Comparison of ENCODE assay signal across 17 cellular contexts in genomic region chr15:51083641-51084040, GRCh38. TPM values are rescaled to one million over a fixed set of nuclear protein-coding genes. Genes with fewer than 3 reads are reported as not detected.
A peak's percentile ranks its signal among the peaks of the same experiment; 100 is the strongest.
DNase-seq lines count a peak whose midpoint lies in the region; ATAC-seq and TF ChIP-seq lines count a peak whose summit lies in the region.
"Had no signal": no experiment of that assay in that cellular context is flagged by ENCODE, and none has a peak within 500 bp of the region (broad histone marks: within the 10 kb centered on the region; RNA-seq: fewer than 3 reads in every experiment).

No MANE protein-coding gene starts in this region.

- no peak overlapping the region for H3K18ac ChIP-seq in IMR-90 (ENCODE audit: low read depth, low read length)

- no peak overlapping the region for H2BK15ac ChIP-seq in IMR-90 (ENCODE audit: low read depth, low read length)

- H3K27me3 Mint-ChIP-seq in GM23338 (ENCODE audit: insufficient read depth, low read depth, poor library complexity), result peaks cover 5% of the 10 kb centered on the region
- H3K27me3 Mint-ChIP-seq in osteocyte (ENCODE audit: unreplicated experiment), result peaks cover 2% of the 10 kb centered on the region

- H3K4me2 ChIP-seq in GM23338 (peak overlapping the region; percentile 43; the same call in 1 of the 2 replicates), IMR-90 (ENCODE audit: low read depth, low read length) (no peak overlapping the region)

- H3K23ac ChIP-seq in IMR-90 (ENCODE audit: low read depth, low read length), result no peak overlapping the region

- H3K9me3 ChIP-seq in IMR-90 (ENCODE audit: control insufficient read depth, insufficient read depth, low read length), result no peaks in the 10 kb centered on the region

- dilution Hi-C loops in IMR-90 (cut with HindIII; ENCODE audit: low sequenced_read_pairs, unreplicated experiment), result no loop called here

- no peaks in the 10 kb centered on the region for H3K9me1 ChIP-seq in IMR-90 (ENCODE audit: insufficient read depth, low read length)

- POLR2A ChIA-PET in IMR-90 (lab: Charles Lee; ENCODE audit: unreplicated experiment), result no interaction called here

- H3K14ac ChIP-seq in IMR-90 (replicated peaks; ENCODE audit: low read depth, low read length), result no peak overlapping the region

- in situ Hi-C loops in IMR-90 (cut with MboI; ENCODE audit: low sequenced_read_pairs), result no loop called here

- H3K4me3 Mint-ChIP-seq in GM23338 (no peak overlapping the region), osteocyte (ENCODE audit: unreplicated experiment) (no peak overlapping the region)
- H3K4me3 Mint-ChIP-seq: CD14-positive monocyte; CD8-positive, alpha-beta T cell; HFFc6 had no signal

- no TSS peak for BruUV-seq in IMR-90 (replicated peaks; lab: Mats Ljungman, UMichigan)

- no peaks in the 10 kb centered on the region for H3K79me2 ChIP-seq in GM23338 (replicated peaks; ENCODE audit: insufficient read depth)

- H2AK9ac ChIP-seq in IMR-90 (replicated peaks; ENCODE audit: low read depth, low read length, poor library complexity), result no peak overlapping the region

- H3K27ac ChIP-seq in GM23338 (ENCODE audit: low read depth) (no peak overlapping the region), IMR-90 (ENCODE audit: insufficient read depth, low read length) (no peak overlapping the region)
- H3K27ac ChIP-seq: HL-60 had no signal

- H2BK120ac ChIP-seq in IMR-90 (ENCODE audit: low read depth, low read length), result no peak overlapping the region

- H2AFZ ChIP-seq in GM23338 (peak overlapping the region; percentile 43; the same call in 1 of the 2 replicates), IMR-90 (replicated peaks; ENCODE audit: low read length, poor library complexity) (peak overlapping the region; percentile 37)

- H2BK20ac ChIP-seq in IMR-90 (ENCODE audit: low read depth, low read length), result no peak overlapping the region

- H3K79me1 ChIP-seq in IMR-90 (ENCODE audit: low read depth in 1 of 2, low read length in 2 of 2), result no peaks in the 10 kb centered on the region

- ATAC-seq in GM23338, result peak; percentile 79
- ATAC-seq in IMR-90 (ENCODE audit: low read depth), result peak; percentile 59; the same call in 1 of the 2 replicates
- ATAC-seq: CD8-positive, alpha-beta T cell had no signal

- H4K20me1 ChIP-seq in GM23338 (replicated peaks; ENCODE audit: insufficient read depth) (no peaks in the 10 kb centered on the region), IMR-90 (ENCODE audit: insufficient read depth, low read length) (no peaks in the 10 kb centered on the region)

- no peak overlapping the region for H2BK5ac ChIP-seq in IMR-90 (ENCODE audit: low read depth, low read length, poor library complexity, severe bottlenecking)

- no peak for TF ChIP-seq RAD21 in IMR-90 (IDR thresholded peaks at IDR 0.05; ENCODE audit: low read length)

- CTCF ChIA-PET in IMR-90 (lab: Yijun Ruan, JAX), result no interaction called here

- no peak overlapping the region for H4K91ac ChIP-seq in IMR-90 (ENCODE audit: insufficient read depth, low read depth, low read length)

- TF ChIP-seq CTCF in GM23338 (conservative IDR thresholded peaks at IDR 0.05; ENCODE audit: low read depth in 2 of 2), result no peak
- TF ChIP-seq CTCF in IMR-90 (conservative IDR thresholded peaks at IDR 0.05; ENCODE audit: low read depth, low read length), result no peak
- TF ChIP-seq CTCF in osteocyte (IDR thresholded peaks at IDR 0.05), result no peak
- TF ChIP-seq CTCF in foreskin fibroblast (IDR thresholded peaks at IDR 0.05; ENCODE audit: low read depth, low read length), result no peak

- H3K4me3 ChIP-seq in GM23338 (no peak overlapping the region), IMR-90 (ENCODE audit: insufficient read depth, low read depth, low read length) (no peak overlapping the region), foreskin fibroblast (ENCODE audit: low read depth in 1 of 2, low read length in 2 of 2) (no peak overlapping the region)

- H3K36me3 ChIP-seq in GM23338 (ENCODE audit: insufficient read depth) (no peaks in the 10 kb centered on the region), IMR-90 (ENCODE audit: control insufficient read depth, insufficient read depth, low read length) (no peaks in the 10 kb centered on the region)

- H3K9me3 Mint-ChIP-seq in GM23338, result no peaks in the 10 kb centered on the region
- no peaks in the 10 kb centered on the region for H3K9me3 Mint-ChIP-seq in osteocyte (ENCODE audit: unreplicated experiment)
- H3K9me3 Mint-ChIP-seq: CD14-positive monocyte; CD8-positive, alpha-beta T cell; HFFc6 had no signal

- intact Hi-C loops in IMR-90 (cut with micrococcal nuclease), result no loop called here

- WGBS in IMR-90 (ENCODE audit: extremely low coverage in 2 of 2, insufficient read length in 1 of 2), 2 experiments, result 78% methylated on average over 1 of the region's 2 CpGs; no CpG with 5 or more reads in 1 of the 2 experiments

- H3K9ac ChIP-seq in IMR-90 (ENCODE audit: low read depth, low read length), result no peak overlapping the region

- TF ChIP-seq POLR2A in IMR-90 (IDR thresholded peaks at IDR 0.05; ENCODE audit: low read depth, low read length), result no peak

- H3K27me3 ChIP-seq in GM23338 (ENCODE audit: insufficient read depth) (no peaks in the 10 kb centered on the region), IMR-90 (ENCODE audit: control insufficient read depth, insufficient read depth, low read length) (peaks cover 4% of the 10 kb centered on the region; the same call in 1 of the 2 replicates)

- H3K27ac Mint-ChIP-seq in GM23338, result peak overlapping the region; percentile 39; the same call in 1 of the 2 replicates
- peak overlapping the region; percentile 28 for H3K27ac Mint-ChIP-seq in osteocyte (ENCODE audit: unreplicated experiment)
- H3K27ac Mint-ChIP-seq: CD14-positive monocyte; CD8-positive, alpha-beta T cell; HFFc6 had no signal

- H2AK5ac ChIP-seq in IMR-90 (ENCODE audit: low read depth, low read length), result peak overlapping the region; percentile 31; the same call in 1 of the 2 replicates

- H3F3A ChIP-seq in GM23338 (replicated peaks; ENCODE audit: low read depth), result no peaks in the 10 kb centered on the region

- no peak overlapping the region for H3K56ac ChIP-seq in IMR-90 (ENCODE audit: extremely low read depth, insufficient read depth, low read length)

- H3K4me1 ChIP-seq in GM23338 (ENCODE audit: insufficient read depth) (peaks cover 38% of the 10 kb centered on the region), IMR-90 (ENCODE audit: control insufficient read depth, insufficient read depth, low read length) (peaks cover 2% of the 10 kb centered on the region; the same call in 1 of the 2 replicates)

- H3K4ac ChIP-seq in IMR-90 (ENCODE audit: low read depth, low read length), result no peak overlapping the region

- no peaks in the 10 kb centered on the region for H3K9me2 ChIP-seq in GM23338 (ENCODE audit: insufficient read depth)

- H3K36me3 Mint-ChIP-seq in GM23338 (ENCODE audit: low read depth) (no peaks in the 10 kb centered on the region; the same call in 2 of the 3 replicates), osteocyte (ENCODE audit: unreplicated experiment) (no peaks in the 10 kb centered on the region)
- H3K36me3 Mint-ChIP-seq: CD14-positive monocyte; CD8-positive, alpha-beta T cell had no signal

- peaks cover 41% of the 10 kb centered on the region for H3K4me1 Mint-ChIP-seq in GM23338
- peaks cover 13% of the 10 kb centered on the region for H3K4me1 Mint-ChIP-seq in osteocyte (ENCODE audit: unreplicated experiment)
- H3K4me1 Mint-ChIP-seq: CD14-positive monocyte had no signal

- no peak overlapping the region for H4K5ac ChIP-seq in IMR-90 (ENCODE audit: low read depth, low read length)

- DNase-seq in GM23338 (ENCODE audit: low spot score) (no peak), IMR-90 (no peak), NCI-H526 treated with DMSO at 0.1 percent for 48 hours (lab: John Stamatoyannopoulos, UW) (peak; percentile 24), osteocyte (ENCODE audit: extremely low spot score, unreplicated experiment) (no peak), amygdala (lab: John Stamatoyannopoulos, UW) (no peak), foreskin fibroblast (no peak)
- no peak for DNase-seq in activated CD8-positive, alpha-beta memory T cell treated with anti-CD3 and anti-CD28 coated beads, Interleukin-2, amount 50 U/mL, for 48 hours
- DNase-seq: CD8-positive, alpha-beta T cell; COR-L47; DMS153; DMS79 treated with DMSO at 0.1 percent for 48 hours; EL; GOT3; HCEC 1CT; HFFc6 had no signal

- H4K8ac ChIP-seq in IMR-90 (ENCODE audit: low read depth in 2 of 2, low read length in 2 of 2), result no peak overlapping the region

TF ChIP-seq in GM23338, 12 proteins besides CTCF, POLR2A, EP300 and RAD21 (continues in another document):
- no peak for TF ChIP-seq POLR2AphosphoS5 (IDR thresholded peaks at IDR 0.05; ENCODE audit: low read depth)
- TF ChIP-seq NANOG (IDR thresholded peaks at IDR 0.05; ENCODE audit: borderline replicate concordance), result no peak
- no peak for TF ChIP-seq STAT1 (IDR thresholded peaks at IDR 0.05; ENCODE audit: unreplicated experiment)

TF ChIP-seq in IMR-90, 13 proteins besides CTCF, POLR2A, EP300 and RAD21 (continues in another document):
- TF ChIP-seq BHLHE40 (IDR thresholded peaks at IDR 0.05; ENCODE audit: low read depth, low read length) (no peak), MAZ (IDR thresholded peaks at IDR 0.05; ENCODE audit: borderline replicate concordance, low read depth, low read length) (no peak), CHD1 (IDR thresholded peaks at IDR 0.05; ENCODE audit: low read depth, low read length) (no peak), MAFK (IDR thresholded peaks at IDR 0.05; ENCODE audit: low read depth, low read length) (no peak), USF2 (IDR thresholded peaks at IDR 0.05; ENCODE audit: low read depth, low read length) (no peak), SMC3 (IDR thresholded peaks at IDR 0.05; ENCODE audit: low read depth, low read length) (no peak), RCOR1 (IDR thresholded peaks at IDR 0.05; ENCODE audit: insufficient replicate concordance, low read length) (no peak), FOS (IDR thresholded peaks at IDR 0.05; ENCODE audit: low read depth, low read length) (no peak)

RNA-seq across cellular contexts. Expression of gene TNFAIP8L3, which starts 11.1 kb away (rescaled TPM):
- 0.31 and 0.54 TPM in 2 replicates for total RNA-seq in GM23338 (2014; rRNA removed; shearing (Covaris generic))
- 0.21 and 0.23 TPM in 2 replicates for polyA plus RNA-seq in GM23338 (2016; fragmentation: Nextera tagmentation; extraction: Ambion mirVana)
- 0.83 and 0.90 TPM in 2 replicates for total RNA-seq in IMR-90 (2012; rRNA removed)
- polyA plus RNA-seq in IMR-90 (2012; rRNA removed), result 0.09 and 0.29 TPM in 2 replicates
- polyA plus RNA-seq in IMR-90 (2012; cell fraction: cytosol; rRNA removed), result 0.10 and 0.39 TPM in 2 replicates
- 0.07 TPM in 1 of 2 replicates, not detected in the other for polyA plus RNA-seq in IMR-90 (2012; cell fraction: nucleus; rRNA removed; ENCODE audit: low replicate concordance)
- 0.31 and 0.35 TPM in 2 replicates for total RNA-seq in osteocyte
- total RNA-seq: CD8-positive, alpha-beta T cell had no signal
- polyA plus RNA-seq: CD14-positive monocyte had no signal
